ENCODE assay signal across 23 cellular contexts in the genomic region with DNA sequence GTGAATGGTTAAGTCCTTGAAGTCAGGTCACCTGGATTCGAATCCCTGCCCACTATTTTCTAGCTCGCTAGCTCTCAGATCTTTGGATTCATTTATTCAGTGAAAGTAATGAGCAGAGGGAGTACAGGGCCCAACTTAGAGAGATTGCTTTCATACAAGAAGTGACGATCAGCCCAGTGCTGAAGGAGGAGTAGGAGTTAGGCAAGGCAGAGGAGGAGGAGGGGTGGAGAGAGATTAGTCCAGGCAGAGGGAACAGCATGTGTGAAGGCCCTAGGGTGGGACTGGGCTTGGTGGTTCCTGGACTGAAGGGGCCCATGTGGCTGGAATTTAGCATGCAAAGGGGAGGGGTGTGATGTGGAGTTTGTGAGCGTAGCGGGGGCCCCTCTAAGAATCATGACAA. TPM values are rescaled to one million over a fixed set of nuclear protein-coding genes. Genes with fewer than 3 reads are reported as not detected.
"Had no signal": no experiment of that assay in that cellular context is flagged by ENCODE, and none has a peak within 500 bp of the region (broad histone marks: within the 10 kb centered on the region; RNA-seq: fewer than 3 reads in every experiment).

No MANE protein-coding gene starts in this region.

- H3K9ac ChIP-seq: KMS-11, SK-N-SH had no signal

- H3K4me2 ChIP-seq: KMS-11, SK-N-SH had no signal

- FAIRE-seq: HepG2 had no signal

- H3K9me2 ChIP-seq: SK-N-SH had no signal

- H3K27ac ChIP-seq: KMS-11, RWPE1 had no signal

- H3K9me3 ChIP-seq: SK-N-SH had no signal

- H3K4me3 Mint-ChIP-seq: T-cell had no signal

- H3K9me3 Mint-ChIP-seq: T-cell had no signal

- DNase-seq: IMR-90, Kasumi-1, MM.1S, NCI-H1092 treated with DMSO at 0.1 percent for 48 hours, NCI-H1436, NCI-H187, NCI-H2029, NCI-H2081 treated with DMSO at 0.1 percent for 48 hours, NCI-H2171, NCI-H226, NCI-H446, NCI-H510A, NCI-H526 treated with DMSO at 0.1 percent for 48 hours, NCI-H748 treated with DMSO at 0.1 percent for 48 hours, SHP77, SK-N-SH, SW 1271, T-cell had no signal

- H3K27ac Mint-ChIP-seq: T-cell had no signal

- ATAC-seq: HepG2, T-cell had no signal

- H3K36me3 Mint-ChIP-seq: T-cell had no signal

RNA-seq across cellular contexts. Expression of a gene that starts 59.3 kb away (rescaled TPM):
- total RNA-seq: HepG2, HT1080, IMR-90, M059J, T-cell had no signal
- polyA plus RNA-seq: HepG2, IMR-90 had no signal
